Comparison of ENCODE assay signal across 17 cellular contexts in the genomic region with DNA sequence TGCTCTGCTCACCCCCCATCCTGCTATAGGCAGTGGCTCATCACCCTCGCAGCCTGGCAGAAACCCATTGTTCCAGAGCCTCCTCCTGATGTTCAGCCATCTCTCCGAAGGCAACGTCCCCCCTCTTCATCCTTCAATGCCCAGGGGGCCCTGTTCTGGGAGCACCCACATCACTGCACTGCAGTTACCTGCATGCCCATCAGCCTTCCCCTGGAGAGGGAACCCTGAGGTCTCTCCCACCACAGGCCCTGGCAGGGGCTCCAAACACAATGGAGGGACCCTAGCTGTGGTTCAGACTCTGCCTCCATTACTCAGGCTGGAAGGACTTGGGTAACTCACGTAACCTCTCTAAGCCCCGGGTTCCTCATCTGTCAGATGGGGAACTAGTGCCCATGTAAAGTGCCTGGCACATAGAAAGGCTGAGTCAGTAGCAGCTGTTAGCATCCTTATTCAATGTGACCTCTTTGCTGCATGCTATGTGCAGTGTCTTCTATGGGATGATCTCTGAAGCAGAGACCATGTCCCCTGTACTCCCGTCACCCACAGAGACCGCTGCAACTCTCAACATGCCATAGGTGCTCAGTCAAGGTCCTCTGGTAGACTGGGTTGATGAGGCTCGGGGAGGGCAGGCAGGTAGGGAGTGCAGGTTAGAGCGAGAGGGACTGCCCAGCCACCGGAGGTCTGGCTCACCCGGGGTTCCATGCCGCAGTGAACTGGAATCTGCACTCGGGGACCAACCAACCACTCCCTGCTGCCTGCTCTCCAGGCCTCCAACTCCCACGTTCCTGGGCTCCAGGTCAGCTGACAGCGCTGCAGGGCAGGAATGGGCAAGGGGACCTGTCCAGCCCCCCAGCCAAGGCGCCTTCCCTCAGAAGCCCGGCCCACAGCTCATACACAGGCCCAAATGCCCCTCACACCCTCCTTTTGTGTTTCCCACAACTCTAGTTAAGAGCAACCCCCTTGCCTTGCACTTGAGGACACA.
A peak's percentile ranks its signal among the peaks of the same experiment; 100 is the strongest.
DNase-seq lines count a peak whose midpoint lies in the region; ATAC-seq and TF ChIP-seq lines count a peak whose summit lies in the region.
"Had no signal": no experiment of that assay in that cellular context is flagged by ENCODE, and none has a peak within 500 bp of the region (broad histone marks: within the 10 kb centered on the region; RNA-seq: fewer than 3 reads in every experiment).

No MANE protein-coding gene starts in this region.

- no peak overlapping the region for H2BK120ac ChIP-seq in mesenchymal stem cell (ENCODE audit: low read depth, low read length)

- no peak overlapping the region for H4K8ac ChIP-seq in mesenchymal stem cell (ENCODE audit: low read length)

- no peak overlapping the region for H3K18ac ChIP-seq in mesenchymal stem cell (ENCODE audit: low read depth in 1 of 2, low read length in 2 of 2)

- no peak overlapping the region for H3K4ac ChIP-seq in mesenchymal stem cell (ENCODE audit: low read depth in 1 of 2, low read length in 2 of 2)

- H3K79me1 ChIP-seq in mesenchymal stem cell (replicated peaks; ENCODE audit: low read length, poor library complexity, severe bottlenecking): no peaks in the 10 kb centered on the region

- no peak overlapping the region for H2AFZ ChIP-seq in mesenchymal stem cell (ENCODE audit: low read depth, low read length)
- H2AFZ ChIP-seq: GM23248 had no signal

- no peak overlapping the region for H3K14ac ChIP-seq in mesenchymal stem cell (ENCODE audit: low read length in 2 of 2)

- DNase-seq in natural killer cell treated with Interleukin-12 subunit alpha and Interleukin-12 subunit beta and Interleukin-15 and Interleukin-18, amount 100 ng/mL, for 72 hours (ENCODE audit: low spot score): peak; percentile 51
- DNase-seq in natural killer cell (no peak), mesenchymal stem cell (no peak), psoas muscle (peak in 1 of 2 donors; percentile 41), glomerular visceral epithelial cell (ENCODE audit: extremely low spot score) (no peak)
- DNase-seq in activated CD4-positive, alpha-beta T cell treated with anti-CD3 and anti-CD28 coated beads for 1 hour: no peak
- DNase-seq: GF-D8, GM23248, KG1, NCI-H1048, NCI-H1436 treated with DMSO at 0.1 percent for 48 hours, NCI-H2029 treated with DMSO at 0.1 percent for 48 hours, NCI-H774 had no signal

- H3K27me3 ChIP-seq in mesenchymal stem cell (ENCODE audit: control insufficient read depth in 1 of 2, insufficient read depth in 1 of 2, low read length in 2 of 2) (no peaks in the 10 kb centered on the region), psoas muscle (ENCODE audit: insufficient read depth in 3 of 3, low read length in 2 of 3) (no peaks in the 10 kb centered on the region)

- no peak overlapping the region for H2BK5ac ChIP-seq in mesenchymal stem cell (ENCODE audit: low read depth, low read length, poor library complexity, severe bottlenecking)

- H3K27ac Mint-ChIP-seq in natural killer cell treated with Interleukin-12 subunit alpha and Interleukin-12 subunit beta and Interleukin-15 and Interleukin-18, amount 100 ng/mL, for 72 hours: no peak overlapping the region
- H3K27ac Mint-ChIP-seq in natural killer cell: no peak overlapping the region

- H3K4me1 Mint-ChIP-seq in natural killer cell treated with Interleukin-12 subunit alpha and Interleukin-12 subunit beta and Interleukin-15 and Interleukin-18, amount 100 ng/mL, for 72 hours (ENCODE audit: low read depth in 2 of 2): no peaks in the 10 kb centered on the region
- H3K4me1 Mint-ChIP-seq in natural killer cell: no peaks in the 10 kb centered on the region

- H3K9me3 Mint-ChIP-seq in natural killer cell treated with Interleukin-12 subunit alpha and Interleukin-12 subunit beta and Interleukin-15 and Interleukin-18, amount 100 ng/mL, for 72 hours: no peaks in the 10 kb centered on the region
- H3K9me3 Mint-ChIP-seq in natural killer cell: no peaks in the 10 kb centered on the region

- H3K4me3 Mint-ChIP-seq in natural killer cell treated with Interleukin-12 subunit alpha and Interleukin-12 subunit beta and Interleukin-15 and Interleukin-18, amount 100 ng/mL, for 72 hours: no peak overlapping the region
- no peak overlapping the region for H3K4me3 Mint-ChIP-seq in natural killer cell

- intact Hi-C loops in natural killer cell (cut with micrococcal nuclease): no loop called here
- intact Hi-C loops in psoas muscle (cut with DNase I): no loop called here

- peak overlapping the region in 1 of 2 experiments; percentile 74 for H2BK12ac ChIP-seq in mesenchymal stem cell (ENCODE audit: low read length in 2 of 2)

- H3K36me3 Mint-ChIP-seq in natural killer cell treated with Interleukin-12 subunit alpha and Interleukin-12 subunit beta and Interleukin-15 and Interleukin-18, amount 100 ng/mL, for 72 hours: no peaks in the 10 kb centered on the region
- no peaks in the 10 kb centered on the region for H3K36me3 Mint-ChIP-seq in natural killer cell

- no peaks in the 10 kb centered on the region for H3K9me3 ChIP-seq in mesenchymal stem cell (ENCODE audit: control insufficient read depth, low read length)
- H3K9me3 ChIP-seq in psoas muscle: no peaks in the 10 kb centered on the region

- H2BK15ac ChIP-seq in mesenchymal stem cell (ENCODE audit: low read depth, poor library complexity, severe bottlenecking): no peak overlapping the region

- no peaks in the 10 kb centered on the region for H3K27me3 Mint-ChIP-seq in natural killer cell treated with Interleukin-12 subunit alpha and Interleukin-12 subunit beta and Interleukin-15 and Interleukin-18, amount 100 ng/mL, for 72 hours
- H3K27me3 Mint-ChIP-seq in natural killer cell (ENCODE audit: low read depth in 2 of 2): no peaks in the 10 kb centered on the region

- H3K36me3 ChIP-seq in mesenchymal stem cell (ENCODE audit: control insufficient read depth in 1 of 2, insufficient read depth in 2 of 2, low read depth in 1 of 2, low read length in 2 of 2) (no peaks in the 10 kb centered on the region), psoas muscle (ENCODE audit: insufficient read depth in 1 of 2, low read depth in 1 of 2) (peaks cover 0 to 19% of the 10 kb centered on the region in 2 donors)

- TF ChIP-seq CTCF in natural killer cell (IDR thresholded peaks at IDR 0.05) (no peak), psoas muscle (IDR thresholded peaks at IDR 0.05) (no peak)

- H4K91ac ChIP-seq in mesenchymal stem cell (ENCODE audit: low read length): peak overlapping the region; percentile 18

- H3K4me1 ChIP-seq in mesenchymal stem cell (ENCODE audit: control insufficient read depth, insufficient read depth, low read depth, low read length): peaks cover 26% of the 10 kb centered on the region
- peaks cover 15% of the 10 kb centered on the region for H3K4me1 ChIP-seq in psoas muscle

- H3K4me2 ChIP-seq in mesenchymal stem cell (ENCODE audit: low read length, poor library complexity, severe bottlenecking): no peak overlapping the region

- peak overlapping the region; percentile 38 for H2AK5ac ChIP-seq in mesenchymal stem cell (ENCODE audit: low read length, severe bottlenecking)

- no peak overlapping the region for H3K9ac ChIP-seq in mesenchymal stem cell (ENCODE audit: low read length)
- H3K9ac ChIP-seq: GM23248 had no signal

- H3K4me3 ChIP-seq in mesenchymal stem cell (ENCODE audit: insufficient read depth in 1 of 2, low read depth in 1 of 2, low read length in 2 of 2): no peak overlapping the region
- H3K4me3 ChIP-seq in psoas muscle: no peak overlapping the region
- H3K4me3 ChIP-seq: GM23248 had no signal

- no peak overlapping the region for H3K23ac ChIP-seq in mesenchymal stem cell (ENCODE audit: low read length in 2 of 2)

- WGBS in mesenchymal stem cell: 98% methylated on average over 16 of the region's 17 CpGs
- 85 to 94% (median 88%) methylated on average over 17 of the region's 17 CpGs for WGBS in psoas muscle, 3 donors

- H3K27ac ChIP-seq in mesenchymal stem cell (ENCODE audit: low read length, poor library complexity, severe bottlenecking) (no peak overlapping the region), psoas muscle (no peak overlapping the region)
- H3K27ac ChIP-seq: C4-2B, GM23248, RWPE1 had no signal

- peak in 1 of 2 donors; percentile 13 for ATAC-seq in natural killer cell treated with Interleukin-12 subunit alpha and Interleukin-12 subunit beta and Interleukin-15 and Interleukin-18, amount 100 ng/mL, for 72 hours
- ATAC-seq in natural killer cell: no peak
- ATAC-seq in psoas muscle: peak in 3 of 4 donors; percentile 27 to 57 (median 45)
- no peak for ATAC-seq in HG03521 (IDR thresholded peaks at IDR 0.05; ENCODE audit: unreplicated experiment)
- ATAC-seq: HepG2 had no signal

Comparison
In these comparisons a context has a peak if more than half of its experiments do, and no peak if none do; other contexts are left out.
1. ATAC-seq: peak in psoas muscle (3 of 4); none in natural killer cell (0 of 3) and HG03521 (single experiment).